ENCODE assay signal across 8 cellular contexts in the genomic region with DNA sequence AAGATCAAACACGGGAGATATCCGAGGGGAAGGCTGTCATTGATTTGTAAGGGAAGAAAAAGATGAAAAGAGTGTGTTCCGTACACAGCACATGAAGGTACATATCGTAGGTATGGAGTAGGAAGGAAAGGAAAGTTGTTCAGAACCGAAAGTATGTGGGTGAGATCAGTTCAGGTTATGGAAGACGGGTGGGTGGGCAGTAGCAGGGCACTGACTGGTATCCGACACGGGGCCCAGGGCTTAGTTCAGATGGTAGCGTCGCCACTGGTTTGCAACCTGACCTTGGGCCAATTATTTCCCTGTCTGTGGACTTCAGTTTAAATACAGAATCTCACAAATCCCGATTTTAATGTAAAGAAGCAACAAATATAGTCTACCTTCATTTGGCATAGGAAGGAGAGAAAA. TPM values are rescaled to one million over a fixed set of nuclear protein-coding genes. Genes with fewer than 3 reads are reported as not detected.
DNase-seq lines count a peak whose midpoint lies in the region; ATAC-seq and TF ChIP-seq lines count a peak whose summit lies in the region.

No MANE protein-coding gene starts in this region.

- H3K4me1 ChIP-seq in Peyer's patch (peaks cover 0 to 48% (median 2%) of the 10 kb centered on the region in 4 donors), mesodermal cell (ENCODE audit: control insufficient read depth, insufficient read depth, low read length, poor library complexity, severe bottlenecking) (peaks cover 35% of the 10 kb centered on the region)

- H3K4me3 ChIP-seq in Peyer's patch (peak overlapping the region; percentile 79 to 99 (median 88)), mesodermal cell (ENCODE audit: extremely low read depth, insufficient read depth, low read length, poor library complexity, severe bottlenecking) (peak overlapping the region; percentile 67)

- ATAC-seq in esophagus mucosa: no peak

- DNase-seq in EH (ENCODE audit: low read depth) (peak; percentile 34), Peyer's patch (peak in 1 of 3 donors; percentile 30), chondrocyte (ENCODE audit: low spot score) (no peak), superior temporal gyrus (ENCODE audit: extremely low spot score) (peak; percentile 70), cerebellum (ENCODE audit: low spot score) (no peak), NCI-H524 treated with DMSO at 0.1 percent for 48 hours (lab: John Stamatoyannopoulos, UW) (no peak)

- H3K9me3 ChIP-seq in Peyer's patch (no peaks in the 10 kb centered on the region), mesodermal cell (ENCODE audit: control insufficient read depth, low read length) (no peaks in the 10 kb centered on the region)

- 5 to 8% methylated on average over 10 of the region's 11 CpGs for WGBS in mesodermal cell (ENCODE audit: insufficient coverage in 2 of 2), 2 experiments

- H3K9me3 Mint-ChIP-seq in chondrocyte (ENCODE audit: low read depth): no peaks in the 10 kb centered on the region

- no peak for TF ChIP-seq POLR2A in Peyer's patch (IDR thresholded peaks at IDR 0.05)

- H3K27ac Mint-ChIP-seq in chondrocyte (ENCODE audit: unreplicated experiment): peak overlapping the region; percentile 94

- H3K27ac ChIP-seq in Peyer's patch (peak overlapping the region; percentile 84 to 100 (median 94)), mesodermal cell (ENCODE audit: low read depth, low read length, severe bottlenecking) (peak overlapping the region; percentile 46)

- peak overlapping the region; percentile 85 for H3K4me3 Mint-ChIP-seq in chondrocyte (ENCODE audit: unreplicated experiment)

- H3K27me3 Mint-ChIP-seq in chondrocyte (ENCODE audit: low read depth): no peaks in the 10 kb centered on the region

- no peak for TF ChIP-seq CTCF in Peyer's patch (IDR thresholded peaks at IDR 0.05)
- no peak for TF ChIP-seq CTCF in chondrocyte (IDR thresholded peaks at IDR 0.05)

- peaks cover 58% of the 10 kb centered on the region for H3K4me1 Mint-ChIP-seq in chondrocyte (ENCODE audit: low read depth)

- H3K36me3 ChIP-seq in Peyer's patch (no peaks in the 10 kb centered on the region), mesodermal cell (ENCODE audit: control insufficient read depth, insufficient read depth, low read length) (peaks cover 45% of the 10 kb centered on the region)

- no peaks in the 10 kb centered on the region for H3K27me3 ChIP-seq in Peyer's patch

- no peaks in the 10 kb centered on the region for H3K36me3 Mint-ChIP-seq in chondrocyte (ENCODE audit: low read depth)

RNA-seq across cellular contexts. Expression of gene A3GALT2, which starts 27.8 kb away (rescaled TPM):
- total RNA-seq in Peyer's patch: not detected
- total RNA-seq in chondrocyte: 0.27 TPM in 1 of 3 replicates, not detected in the others
- not detected for polyA plus RNA-seq in mesodermal cell (2013, experiment 1 of 2)
- polyA plus RNA-seq in mesodermal cell (2013, experiment 2 of 2): not detected
- total RNA-seq in cerebellum: not detected
- not detected for total RNA-seq in esophagus mucosa

Comparison
In these comparisons a context has a peak if more than half of its experiments do, and no peak if none do; other contexts are left out.
1. DNase-seq: peak in EH (single experiment) and superior temporal gyrus (single experiment); none in chondrocyte (single experiment), cerebellum (single experiment) and NCI-H524 treated with DMSO at 0.1 percent for 48 hours (single experiment).